In genomic region chr21:33650929-33651505, GRCh38 we compare ENCODE assay signal across 1 cellular context.
A peak's percentile ranks its signal among the peaks of the same experiment; 100 is the strongest.
TF ChIP-seq lines count a peak whose summit lies in the region.

No MANE protein-coding gene starts in this region.

TF ChIP-seq in HEK293, 187 proteins besides CTCF, POLR2A, EP300 and RAD21 (continued from another document):
- TF ChIP-seq PATZ1 (tag by site-specific recombination; IDR thresholded peaks at IDR 0.05), result peak; percentile 44; the same call in 1 of the 2 replicates
- TF ChIP-seq ZNF664 (tag by site-specific recombination; IDR thresholded peaks at IDR 0.05), result no peak
- TF ChIP-seq GLIS1 (tag by site-specific recombination; IDR thresholded peaks at IDR 0.05), result 0 out of 2 replicates have a peak, but pooled peaks have one; percentile 5
- peak; percentile 82 for TF ChIP-seq PRDM10 (tag by site-specific recombination; IDR thresholded peaks at IDR 0.05)
- TF ChIP-seq ZNF658 (tag by site-specific recombination; IDR thresholded peaks at IDR 0.05), result no peak
- no peak for TF ChIP-seq YY2 (tag by site-specific recombination; IDR thresholded peaks at IDR 0.05)
- TF ChIP-seq ZNF610 (tag by site-specific recombination; IDR thresholded peaks at IDR 0.05; ENCODE audit: borderline replicate concordance), result no peak
TF ChIP-seq in HEK293: peak in this region for 6.
